7 cellular contexts compared by ENCODE assay signal in the genomic region with DNA sequence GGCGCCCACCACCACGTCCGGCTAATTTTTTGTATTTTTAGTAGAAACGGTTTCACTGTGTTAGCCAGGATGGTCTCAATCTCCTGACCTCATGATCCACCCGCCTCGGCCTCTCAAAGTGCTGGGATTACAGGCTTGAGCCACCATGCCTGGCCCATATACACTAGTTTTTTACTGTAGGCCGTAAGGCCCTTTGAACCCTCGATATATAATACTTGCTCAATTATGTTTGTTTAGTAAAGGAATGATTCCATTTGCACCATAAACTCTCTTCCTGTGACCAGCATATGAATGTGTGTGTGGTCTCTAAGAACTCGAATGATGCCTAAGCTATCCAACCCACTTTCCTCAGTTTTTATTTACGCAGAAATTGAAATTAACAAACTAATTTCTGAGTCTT. TPM values are rescaled to one million over a fixed set of nuclear protein-coding genes. Genes with fewer than 3 reads are reported as not detected.
A peak's percentile ranks its signal among the peaks of the same experiment; 100 is the strongest.
DNase-seq lines count a peak whose midpoint lies in the region; ATAC-seq and TF ChIP-seq lines count a peak whose summit lies in the region.
"Not testable (repeated sequence)": the region's sequence is repeated elsewhere in the genome, so short reads cannot be mapped to it uniquely, and the experiment has no call there.

No MANE protein-coding gene starts in this region.

- TF ChIP-seq POLR2A in IMR-90 (IDR thresholded peaks at IDR 0.05; ENCODE audit: low read depth, low read length); right lobe of liver (IDR thresholded peaks at IDR 0.05); transverse colon (IDR thresholded peaks at IDR 0.05): not testable (repeated sequence)

- dilution Hi-C loops in IMR-90 (cut with HindIII; ENCODE audit: low sequenced_read_pairs, unreplicated experiment): not testable (repeated sequence)

- H3F3A ChIP-seq in smooth muscle cell (ENCODE audit: low read depth): not testable (repeated sequence)

- H3K27me3 Mint-ChIP-seq in brain: not testable (repeated sequence)

- in situ Hi-C loops in IMR-90 (cut with MboI; ENCODE audit: low sequenced_read_pairs); transverse colon (cut with MboI; ENCODE audit: low pct_ligation_motif_present in 1 of 4, low pct_unique_long_range_greater_than_20kb in 1 of 4, low sequenced_read_pairs in 3 of 4): not testable (repeated sequence)

- not testable (repeated sequence) for DNase-seq in IMR-90; left ventricle myocardium inferior; right lobe of liver; smooth muscle cell (lab: John Stamatoyannopoulos, UW; ENCODE audit: unreplicated experiment); transverse colon

- not testable (repeated sequence) for H2BK5ac ChIP-seq in IMR-90 (ENCODE audit: low read depth, low read length, poor library complexity, severe bottlenecking)

- H3K79me1 ChIP-seq in IMR-90 (ENCODE audit: low read depth in 1 of 2, low read length in 2 of 2): peaks cover 4 to 19% of the 10 kb centered on the region in 2 experiments

- H3K9ac ChIP-seq in IMR-90 (ENCODE audit: low read depth, low read length); smooth muscle cell (ENCODE audit: low read depth): not testable (repeated sequence)

- H3K56ac ChIP-seq in IMR-90 (ENCODE audit: extremely low read depth, insufficient read depth, low read length): not testable (repeated sequence)

- intact Hi-C loops in IMR-90 (cut with micrococcal nuclease); left ventricle myocardium inferior (cut with micrococcal nuclease); right lobe of liver (cut with DNase I); transverse colon (cut with DNase I; ENCODE audit: low total_unique reads): not testable (repeated sequence)

- H3K4me3 ChIP-seq in IMR-90 (ENCODE audit: insufficient read depth, low read depth, low read length); left ventricle myocardium inferior; right lobe of liver; muscle layer of duodenum (ENCODE audit: low read depth in 1 of 2, low read length in 2 of 2); smooth muscle cell; transverse colon: not testable (repeated sequence)

- not testable (repeated sequence) for H2AFZ ChIP-seq in IMR-90 (replicated peaks; ENCODE audit: low read length, poor library complexity); smooth muscle cell (ENCODE audit: low read depth)

- H2BK15ac ChIP-seq in IMR-90 (ENCODE audit: low read depth, low read length): not testable (repeated sequence)

- H3K27ac ChIP-seq in IMR-90 (ENCODE audit: insufficient read depth, low read length): not testable (repeated sequence)
- H3K27ac ChIP-seq in left ventricle myocardium inferior (replicated peaks): peak overlapping the region; percentile 64
- peak overlapping the region; percentile 66 to 75 (median 70) for H3K27ac ChIP-seq in right lobe of liver
- peak overlapping the region; percentile 88 for H3K27ac ChIP-seq in muscle layer of duodenum (ENCODE audit: low read length)
- H3K27ac ChIP-seq in smooth muscle cell (ENCODE audit: low read depth): peak overlapping the region; percentile 41
- H3K27ac ChIP-seq in transverse colon: peak overlapping the region; percentile 82 to 91 (median 89)

- not testable (repeated sequence) for TF ChIP-seq RAD21 in IMR-90 (IDR thresholded peaks at IDR 0.05; ENCODE audit: low read length)

- POLR2A ChIA-PET in IMR-90 (lab: Charles Lee; ENCODE audit: unreplicated experiment): not testable (repeated sequence)

- H4K20me1 ChIP-seq in IMR-90 (ENCODE audit: insufficient read depth, low read length); smooth muscle cell (ENCODE audit: low read depth): not testable (repeated sequence)

- not testable (repeated sequence) for H3K9me1 ChIP-seq in IMR-90 (ENCODE audit: insufficient read depth, low read length)

- not testable (repeated sequence) for TF ChIP-seq EP300 in transverse colon (IDR thresholded peaks at IDR 0.05; ENCODE audit: low read depth)

- not testable (repeated sequence) for H2AK5ac ChIP-seq in IMR-90 (ENCODE audit: low read depth, low read length)

- H3K4me3 Mint-ChIP-seq in brain: peak overlapping the region in 1 of 5 experiments; percentile 75

- not testable (repeated sequence) for H3K4ac ChIP-seq in IMR-90 (ENCODE audit: low read depth, low read length)

- H3K9me3 Mint-ChIP-seq in brain: not testable (repeated sequence)

- H4K8ac ChIP-seq in IMR-90 (ENCODE audit: low read depth in 2 of 2, low read length in 2 of 2): not testable (repeated sequence)

- not testable (repeated sequence) for H3K18ac ChIP-seq in IMR-90 (ENCODE audit: low read depth, low read length)

- H3K79me2 ChIP-seq in smooth muscle cell (ENCODE audit: low read depth): not testable (repeated sequence)

- not testable (repeated sequence) for H4K91ac ChIP-seq in IMR-90 (ENCODE audit: insufficient read depth, low read depth, low read length)

- TF ChIP-seq CTCF in IMR-90 (conservative IDR thresholded peaks at IDR 0.05; ENCODE audit: low read depth, low read length); brain (conservative IDR thresholded peaks at IDR 0.05); left ventricle myocardium inferior (IDR thresholded peaks at IDR 0.05; ENCODE audit: borderline replicate concordance); right lobe of liver (IDR thresholded peaks at IDR 0.05); smooth muscle cell (IDR thresholded peaks at IDR 0.05; ENCODE audit: borderline replicate concordance, insufficient read depth, poor library complexity, severe bottlenecking); transverse colon (IDR thresholded peaks at IDR 0.05): not testable (repeated sequence)

- not testable (repeated sequence) for H3K27me3 ChIP-seq in IMR-90 (ENCODE audit: control insufficient read depth, insufficient read depth, low read length); left ventricle myocardium inferior (ENCODE audit: low read depth); right lobe of liver; muscle layer of duodenum (ENCODE audit: low read depth, low read length); smooth muscle cell (ENCODE audit: low read depth); transverse colon

- H3K9me3 ChIP-seq in IMR-90 (ENCODE audit: control insufficient read depth, insufficient read depth, low read length); left ventricle myocardium inferior (replicated peaks); right lobe of liver; muscle layer of duodenum (ENCODE audit: control insufficient read depth in 1 of 2, low read length in 2 of 2); smooth muscle cell (replicated peaks; ENCODE audit: low read depth); transverse colon: not testable (repeated sequence)

- 0 out of 2 replicates have a peak overlapping the region, but pooled peaks have one; percentile 4 for H2BK20ac ChIP-seq in IMR-90 (ENCODE audit: low read depth, low read length)

- not testable (repeated sequence) for BruUV-seq in IMR-90 (replicated peaks; lab: Mats Ljungman, UMichigan)

- 0 out of 2 replicates have a peak overlapping the region, but pooled peaks have one; percentile 35 for H3K14ac ChIP-seq in IMR-90 (replicated peaks; ENCODE audit: low read depth, low read length)

- peaks cover 21% of the 10 kb centered on the region for H3K36me3 Mint-ChIP-seq in brain

- H2AK9ac ChIP-seq in IMR-90 (replicated peaks; ENCODE audit: low read depth, low read length, poor library complexity): not testable (repeated sequence)

- not testable (repeated sequence) for H4K5ac ChIP-seq in IMR-90 (ENCODE audit: low read depth, low read length)

- peak overlapping the region in 4 of 5 experiments; percentile 69 to 95 (median 92) for H3K27ac Mint-ChIP-seq in brain

- not testable (repeated sequence) for H3K4me1 ChIP-seq in IMR-90 (ENCODE audit: control insufficient read depth, insufficient read depth, low read length)
- H3K4me1 ChIP-seq in left ventricle myocardium inferior (peaks cover 21% of the 10 kb centered on the region), right lobe of liver (peaks cover 0 to 22% (median 4%) of the 10 kb centered on the region in 4 donors), muscle layer of duodenum (ENCODE audit: control insufficient read depth in 1 of 2, insufficient read depth in 2 of 2, low read length in 2 of 2) (peaks cover 9 to 17% of the 10 kb centered on the region in 2 donors), smooth muscle cell (ENCODE audit: low read depth) (peaks cover 14% of the 10 kb centered on the region), transverse colon (peaks cover 4 to 59% (median 30%) of the 10 kb centered on the region in 4 donors)

- CTCF ChIA-PET in IMR-90 (lab: Yijun Ruan, JAX): not testable (repeated sequence)

- WGBS in IMR-90 (ENCODE audit: extremely low coverage in 2 of 2, insufficient read length in 1 of 2), 2 experiments: no CpG with 5 or more reads among the region's 10 CpGs
- 85% methylated on average over 10 of the region's 10 CpGs for WGBS in right lobe of liver (ENCODE audit: insufficient coverage, low coverage, low lambda C conversion rate, missing lambda C conversion rate)
- 88% methylated on average over 10 of the region's 10 CpGs for WGBS in smooth muscle cell (ENCODE audit: low lambda C conversion rate)
- WGBS in transverse colon (ENCODE audit: low coverage in 1 of 2), 2 donors: 59 to 65% methylated on average over 9 to 10 of the region's 10 CpGs

- H3K23ac ChIP-seq in IMR-90 (ENCODE audit: low read depth, low read length): not testable (repeated sequence)

- H3K4me1 Mint-ChIP-seq in brain: peaks cover 20% of the 10 kb centered on the region

- not testable (repeated sequence) for H3K4me2 ChIP-seq in IMR-90 (ENCODE audit: low read depth, low read length)
- peak overlapping the region; percentile 72 for H3K4me2 ChIP-seq in smooth muscle cell

- 0 out of 2 replicates have a peak overlapping the region, but pooled peaks have one; percentile 35 for H2BK120ac ChIP-seq in IMR-90 (ENCODE audit: low read depth, low read length)

- not testable (repeated sequence) for ATAC-seq in IMR-90 (ENCODE audit: low read depth)
- ATAC-seq in right lobe of liver: peak in 2 of 4 donors; percentile 12 to 19

- not testable (repeated sequence) for H3K36me3 ChIP-seq in IMR-90 (ENCODE audit: control insufficient read depth, insufficient read depth, low read length); left ventricle myocardium inferior; right lobe of liver; muscle layer of duodenum (ENCODE audit: control insufficient read depth in 1 of 2, insufficient read depth in 2 of 2, low read length in 2 of 2); smooth muscle cell (ENCODE audit: low read depth); transverse colon

RNA-seq across cellular contexts. Expression of a gene that starts 37.7 kb away (rescaled TPM):
- 17.5 and 17.9 TPM in 2 replicates for total RNA-seq in IMR-90 (2012; rRNA removed)
- polyA plus RNA-seq in IMR-90 (2012; rRNA removed): 25.3 and 29.5 TPM in 2 replicates
- polyA plus RNA-seq in IMR-90 (2012; cell fraction: cytosol; rRNA removed): 6.8 and 10.2 TPM in 2 replicates
- polyA plus RNA-seq in IMR-90 (2012; cell fraction: nucleus; rRNA removed; ENCODE audit: low replicate concordance): 205 and 279 TPM in 2 replicates
- polyA plus RNA-seq in brain (ENCODE audit: insufficient read depth, low read depth, low replicate concordance): 13.2 TPM
- 7.1 TPM for total RNA-seq in left ventricle myocardium inferior
- 10 to 100 TPM in 5 of 6 experiments, 1 to 10 TPM in 1; 8.5 to 29.7 (median 14.9) TPM for total RNA-seq in right lobe of liver
- total RNA-seq in smooth muscle cell: 33.5 and 56.0 TPM in 2 replicates
- polyA plus RNA-seq in smooth muscle cell: 20.2 and 30.1 TPM in 2 replicates
- 100 to 1,000 TPM in 2 of 4 donors, 10 to 100 TPM in 2; 60.9 to 142 (median 101) TPM for total RNA-seq in transverse colon

RNA-seq across cellular contexts. Expression of a gene that starts 39.4 kb away (rescaled TPM):
- total RNA-seq in IMR-90 (2012; rRNA removed) (78.0 and 80.3 TPM in 2 replicates), left ventricle myocardium inferior (60.1 TPM), right lobe of liver (10 to 100 TPM; 52.6 to 76.8 (median 65.1) TPM), smooth muscle cell (87.9 and 119 TPM in 2 replicates), transverse colon (100 to 1,000 TPM; 267 to 519 (median 376) TPM)
- polyA plus RNA-seq in IMR-90 (2012; rRNA removed) (54.5 and 56.5 TPM in 2 replicates), brain (ENCODE audit: insufficient read depth, low read depth, low replicate concordance) (50.3 TPM), smooth muscle cell (79.1 and 105 TPM in 2 replicates)
- polyA plus RNA-seq in IMR-90 (2012; cell fraction: cytosol; rRNA removed): 26.7 and 39.9 TPM in 2 replicates
- 54.3 and 72.4 TPM in 2 replicates for polyA plus RNA-seq in IMR-90 (2012; cell fraction: nucleus; rRNA removed; ENCODE audit: low replicate concordance)
